Comparison of ENCODE assay signal across 35 cellular contexts in the genomic region with DNA sequence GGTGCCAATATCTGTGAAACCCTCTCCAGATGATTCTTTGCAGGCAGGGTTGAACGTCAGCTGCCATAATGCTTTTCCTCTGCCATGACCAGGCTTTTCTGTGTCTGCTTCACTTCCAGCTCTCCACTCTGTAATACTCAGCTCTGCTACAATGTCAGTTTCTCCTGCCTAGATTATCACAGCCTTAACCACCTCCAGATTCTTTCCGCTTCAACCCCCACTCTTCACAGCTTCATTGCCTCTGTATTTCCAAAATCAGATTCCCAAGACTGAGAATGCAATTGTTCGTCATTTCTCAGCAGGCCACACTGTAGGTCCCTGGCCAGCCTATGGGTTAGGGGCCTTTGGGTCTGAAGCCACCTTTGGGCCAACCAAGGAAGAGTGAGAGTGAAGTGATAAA.
"Had no signal": no experiment of that assay in that cellular context is flagged by ENCODE, and none has a peak within 500 bp of the region (broad histone marks: within the 10 kb centered on the region; RNA-seq: fewer than 3 reads in every experiment).

No MANE protein-coding gene starts in this region.

- H3K27me3 ChIP-seq: adrenal gland, body of pancreas, brain microvascular endothelial cell, breast epithelium had no signal

- H3K4me1 Mint-ChIP-seq: activated CD4-positive, alpha-beta memory T cell treated with anti-CD3 and anti-CD28 coated beads, Interleukin-2, amount 10 ng/mL, durations not matched to agents 7 days and 5 days; activated CD4-positive, alpha-beta T cell treated with anti-CD3 and anti-CD28 coated beads for 36 hours; activated CD4-positive, alpha-beta T cell treated with anti-CD3 and anti-CD28 coated beads, Interleukin-2, amount 10 ng/mL, durations not matched to agents 7 days and 5 days; activated naive CD4-positive, alpha-beta T cell treated with anti-CD3 and anti-CD28 coated beads, Interleukin-2, amount 10 ng/mL, durations not matched to agents 7 days and 5 days; activated naive CD8-positive, alpha-beta T cell treated with anti-CD3 and anti-CD28 coated beads for 36 hours had no signal

- H3K36me3 ChIP-seq: adrenal gland, brain microvascular endothelial cell, breast epithelium had no signal

- DNase-seq: activated CD4-positive, alpha-beta memory T cell treated with anti-CD3 and anti-CD28 coated beads, Interleukin-2, amount 10 ng/mL, durations not matched to agents 7 days and 5 days; activated CD4-positive, alpha-beta T cell treated with anti-CD3 and anti-CD28 coated beads for 1 hour; activated CD4-positive, alpha-beta T cell treated with anti-CD3 and anti-CD28 coated beads for 36 hours; activated CD4-positive, alpha-beta T cell treated with anti-CD3 and anti-CD28 coated beads for 48 hours; activated CD4-positive, alpha-beta T cell treated with anti-CD3 and anti-CD28 coated beads, Interleukin-2, amount 10 ng/mL, durations not matched to agents 7 days and 5 days; activated CD4-positive, alpha-beta T cell treated with anti-CD3 and anti-CD28 coated beads, Interleukin-2, amount 50 U/mL, for 48 hours; activated CD4-positive, CD25-positive, alpha-beta regulatory T cell; activated CD8-positive, alpha-beta memory T cell treated with anti-CD3 and anti-CD28 coated beads for 24 hours; activated CD8-positive, alpha-beta memory T cell treated with anti-CD3 and anti-CD28 coated beads, Interleukin-2, amount 10 ng/mL, durations not matched to agents 7 days and 5 days; activated CD8-positive, alpha-beta memory T cell treated with anti-CD3 and anti-CD28 coated beads, Interleukin-2, amount 50 U/mL, for 48 hours; activated CD8-positive, alpha-beta T cell treated with anti-CD3 and anti-CD28 coated beads, Interleukin-2, amount 10 ng/mL, durations not matched to agents 7 days and 5 days; activated effector memory CD4-positive, alpha-beta T cell treated with Interleukin-2 at 50 U/mL for 16 hours; activated gamma-delta T cell; activated naive CD4-positive, alpha-beta T cell treated with anti-CD3 and anti-CD28 coated beads, Interleukin-2, amount 10 ng/mL, durations not matched to agents 7 days and 5 days; activated naive CD4-positive, alpha-beta T cell treated with Interleukin-2 at 50 U/mL for 16 hours; activated naive CD8-positive, alpha-beta T cell treated with anti-CD3 and anti-CD28 coated beads for 36 hours; activated T-cell treated with anti-CD3 and anti-CD28 coated beads, Interleukin-2, amount 50 U/mL, for 24 hours; activated T-cell treated with anti-CD3 and anti-CD28 coated beads, Interleukin-2, amount 50 U/mL, for 48 hours; adrenal gland; amniotic stem cell; aorta; body of pancreas; brain microvascular endothelial cell; central memory CD4-positive, alpha-beta T cell; SW 1271; T-helper 1 cell; T-helper 2 cell; T-helper 9 cell had no signal

- H3K9me3 ChIP-seq: adrenal gland, body of pancreas, breast epithelium had no signal

- H3K4me3 Mint-ChIP-seq: activated CD4-positive, alpha-beta memory T cell treated with anti-CD3 and anti-CD28 coated beads, Interleukin-2, amount 10 ng/mL, durations not matched to agents 7 days and 5 days; activated CD4-positive, alpha-beta T cell treated with anti-CD3 and anti-CD28 coated beads for 36 hours; activated CD4-positive, alpha-beta T cell treated with anti-CD3 and anti-CD28 coated beads, Interleukin-2, amount 10 ng/mL, durations not matched to agents 7 days and 5 days; activated CD8-positive, alpha-beta memory T cell treated with anti-CD3 and anti-CD28 coated beads, Interleukin-2, amount 10 ng/mL, durations not matched to agents 7 days and 5 days; activated CD8-positive, alpha-beta T cell treated with anti-CD3 and anti-CD28 coated beads, Interleukin-2, amount 10 ng/mL, durations not matched to agents 7 days and 5 days; activated naive CD4-positive, alpha-beta T cell treated with anti-CD3 and anti-CD28 coated beads, Interleukin-2, amount 10 ng/mL, durations not matched to agents 7 days and 5 days; activated naive CD8-positive, alpha-beta T cell treated with anti-CD3 and anti-CD28 coated beads for 36 hours; activated T-cell treated with anti-CD3 and anti-CD28 coated beads, Interleukin-2, amount 50 U/mL, for 24 hours; T-helper 1 cell treated with Interleukin-12 subunit alpha and Interleukin-12 subunit beta and Interleukin-4 antibody, amounts not matched to agents 30 μg/mL and 1 μg/mL, for 36 hours; T-helper 2 cell treated with Interferon-gamma antibody and Interleukin-4, amounts not matched to agents 5 μg/mL and 100 μg/mL, for 36 hours had no signal

- H3K4me3 ChIP-seq: adrenal gland, body of pancreas, breast epithelium had no signal

- ATAC-seq: activated CD4-positive, alpha-beta T cell treated with anti-CD3 and anti-CD28 coated beads for 36 hours; activated CD4-positive, CD25-positive, alpha-beta regulatory T cell treated with anti-CD3 and anti-CD28 coated beads, Interleukin-2, amount 50 U/mL, for 24 hours; activated CD8-positive, alpha-beta memory T cell treated with anti-CD3 and anti-CD28 coated beads, Interleukin-2, amount 10 ng/mL, durations not matched to agents 7 days and 5 days; activated CD8-positive, alpha-beta T cell treated with anti-CD3 and anti-CD28 coated beads, Interleukin-2, amount 10 ng/mL, durations not matched to agents 7 days and 5 days; activated naive CD4-positive, alpha-beta T cell treated with anti-CD3 and anti-CD28 coated beads, Interleukin-2, amount 50 U/mL, for 72 hours; body of pancreas had no signal

- H3K4me1 ChIP-seq: adrenal gland, body of pancreas, breast epithelium had no signal

- H3K36me3 Mint-ChIP-seq: activated CD8-positive, alpha-beta memory T cell treated with anti-CD3 and anti-CD28 coated beads, Interleukin-2, amount 10 ng/mL, durations not matched to agents 7 days and 5 days; activated naive CD4-positive, alpha-beta T cell treated with anti-CD3 and anti-CD28 coated beads, Interleukin-2, amount 10 ng/mL, durations not matched to agents 7 days and 5 days; activated naive CD4-positive, alpha-beta T cell treated with anti-CD3 and anti-CD28 coated beads, Interleukin-2, amount 50 U/mL, for 72 hours; activated naive CD8-positive, alpha-beta T cell treated with anti-CD3 and anti-CD28 coated beads for 36 hours had no signal

- H3K27ac ChIP-seq: adrenal gland, body of pancreas, brain microvascular endothelial cell, breast epithelium, VCaP had no signal

- H3K27ac Mint-ChIP-seq: activated CD4-positive, alpha-beta memory T cell treated with anti-CD3 and anti-CD28 coated beads, Interleukin-2, amount 10 ng/mL, durations not matched to agents 7 days and 5 days; activated CD4-positive, alpha-beta T cell treated with anti-CD3 and anti-CD28 coated beads for 36 hours; activated CD4-positive, alpha-beta T cell treated with anti-CD3 and anti-CD28 coated beads, Interleukin-2, amount 10 ng/mL, durations not matched to agents 7 days and 5 days; activated CD8-positive, alpha-beta memory T cell treated with anti-CD3 and anti-CD28 coated beads, Interleukin-2, amount 10 ng/mL, durations not matched to agents 7 days and 5 days; activated CD8-positive, alpha-beta T cell treated with anti-CD3 and anti-CD28 coated beads, Interleukin-2, amount 10 ng/mL, durations not matched to agents 7 days and 5 days; activated naive CD4-positive, alpha-beta T cell treated with anti-CD3 and anti-CD28 coated beads, Interleukin-2, amount 10 ng/mL, durations not matched to agents 7 days and 5 days; activated naive CD4-positive, alpha-beta T cell treated with anti-CD3 and anti-CD28 coated beads, Interleukin-2, amount 50 U/mL, for 72 hours; activated naive CD8-positive, alpha-beta T cell treated with anti-CD3 and anti-CD28 coated beads for 36 hours; activated T-cell treated with anti-CD3 and anti-CD28 coated beads, Interleukin-2, amount 50 U/mL, for 24 hours; activated T-helper 2 cell treated with anti-CD3 and anti-CD28 coated beads, Interferon-gamma antibody, Interleukin-2, Interleukin-4, amounts not matched to agents 10 μg/mL and 5 μg/mL and 100 μg/mL, durations not matched to agents 14 hours and 24 hours and 36 hours; T-helper 1 cell treated with Interleukin-12 subunit alpha and Interleukin-12 subunit beta and Interleukin-4 antibody, amounts not matched to agents 30 μg/mL and 1 μg/mL, for 36 hours; T-helper 2 cell treated with Interferon-gamma antibody and Interleukin-4, amounts not matched to agents 5 μg/mL and 100 μg/mL, for 36 hours had no signal

- H3K9me3 Mint-ChIP-seq: activated CD4-positive, alpha-beta memory T cell treated with anti-CD3 and anti-CD28 coated beads, Interleukin-2, amount 10 ng/mL, durations not matched to agents 7 days and 5 days; activated CD4-positive, alpha-beta T cell treated with anti-CD3 and anti-CD28 coated beads, Interleukin-2, amount 10 ng/mL, durations not matched to agents 7 days and 5 days; activated naive CD4-positive, alpha-beta T cell treated with anti-CD3 and anti-CD28 coated beads, Interleukin-2, amount 10 ng/mL, durations not matched to agents 7 days and 5 days; activated naive CD4-positive, alpha-beta T cell treated with anti-CD3 and anti-CD28 coated beads, Interleukin-2, amount 50 U/mL, for 72 hours; activated naive CD8-positive, alpha-beta T cell treated with anti-CD3 and anti-CD28 coated beads for 36 hours; activated T-cell treated with anti-CD3 and anti-CD28 coated beads, Interleukin-2, amount 50 U/mL, for 24 hours; activated T-helper 2 cell treated with anti-CD3 and anti-CD28 coated beads, Interferon-gamma antibody, Interleukin-2, Interleukin-4, amounts not matched to agents 10 μg/mL and 5 μg/mL and 100 μg/mL, durations not matched to agents 14 hours and 24 hours and 36 hours; T-helper 1 cell treated with Interleukin-12 subunit alpha and Interleukin-12 subunit beta and Interleukin-4 antibody, amounts not matched to agents 30 μg/mL and 1 μg/mL, for 36 hours; T-helper 2 cell treated with Interferon-gamma antibody and Interleukin-4, amounts not matched to agents 5 μg/mL and 100 μg/mL, for 36 hours had no signal

- H3K27me3 Mint-ChIP-seq: activated CD4-positive, alpha-beta T cell treated with anti-CD3 and anti-CD28 coated beads for 36 hours; activated CD4-positive, alpha-beta T cell treated with anti-CD3 and anti-CD28 coated beads, Interleukin-2, amount 10 ng/mL, durations not matched to agents 7 days and 5 days; activated CD8-positive, alpha-beta memory T cell treated with anti-CD3 and anti-CD28 coated beads, Interleukin-2, amount 10 ng/mL, durations not matched to agents 7 days and 5 days; activated naive CD8-positive, alpha-beta T cell treated with anti-CD3 and anti-CD28 coated beads for 36 hours; activated T-cell treated with anti-CD3 and anti-CD28 coated beads, Interleukin-2, amount 50 U/mL, for 24 hours had no signal
